Comparison of ENCODE assay signal across 9 cellular contexts in the genomic region with DNA sequence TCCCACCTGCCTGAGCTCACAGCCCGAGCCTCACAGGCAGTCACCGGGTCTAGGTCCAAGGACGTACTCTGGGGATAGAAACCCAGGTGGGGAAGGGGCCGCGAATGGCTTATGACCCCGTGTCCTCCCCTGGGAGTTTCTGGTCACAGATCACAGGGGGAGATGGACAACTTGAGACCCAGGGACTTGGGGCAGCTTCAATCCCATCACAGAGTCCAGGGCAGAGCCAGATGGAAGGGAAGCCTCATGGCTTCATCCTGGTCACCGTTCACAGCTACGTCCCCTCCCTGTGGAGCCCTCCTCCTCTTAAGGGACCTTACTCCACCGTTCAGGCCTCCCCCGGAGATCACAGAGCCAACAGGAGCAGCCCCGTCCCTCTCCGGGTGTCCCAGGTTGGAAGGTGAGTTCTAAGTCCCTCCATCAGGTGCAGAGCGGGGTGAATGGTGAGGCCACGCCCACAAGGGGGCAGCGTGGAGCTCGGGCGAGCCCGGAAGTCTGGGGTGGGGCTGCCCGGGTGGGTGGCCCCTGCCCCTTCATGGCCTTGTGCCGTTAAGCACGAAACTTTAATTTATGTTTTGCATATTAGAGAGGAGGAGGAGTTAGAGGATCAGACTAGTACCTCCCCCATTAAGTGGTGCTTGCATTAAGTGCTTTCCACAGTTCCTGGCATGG. TPM values are rescaled to one million over a fixed set of nuclear protein-coding genes. Genes with fewer than 3 reads are reported as not detected.
DNase-seq lines count a peak whose midpoint lies in the region; ATAC-seq and TF ChIP-seq lines count a peak whose summit lies in the region.
"Not testable (repeated sequence)": the region's sequence is repeated elsewhere in the genome, so short reads cannot be mapped to it uniquely, and the experiment has no call there.
"Had no signal": no experiment of that assay in that cellular context is flagged by ENCODE, and none has a peak within 500 bp of the region (broad histone marks: within the 10 kb centered on the region; RNA-seq: fewer than 3 reads in every experiment).

No MANE protein-coding gene starts in this region.

- TF ChIP-seq CTCF in mucosa of descending colon (IDR thresholded peaks at IDR 0.05), result not testable (repeated sequence)

- not testable (repeated sequence) for H3K4me1 ChIP-seq in mucosa of descending colon (ENCODE audit: low read depth)

- DNase-seq in T-helper 2 cell, result peak in 4 of 5 experiments; percentile 46 to 64 (median 56)
- DNase-seq in activated T-cell treated with anti-CD3 and anti-CD28 coated beads for 1 hour (ENCODE audit: low read depth), result peak; percentile 64
- DNase-seq in central memory CD4-positive, alpha-beta T cell, result peak; percentile 65
- DNase-seq in mucosa of descending colon, result peak; percentile 59 to 72 (median 60)
- peak; percentile 36 to 53 (median 40) for DNase-seq in stimulated activated CD4-positive, alpha-beta T cell treated with anti-CD3 and anti-CD28 coated beads, TNF-alpha, amount 100 ng/mL, for 4 hours (ENCODE audit: low read depth in 3 of 3)

- not testable (repeated sequence) for H3K4me3 ChIP-seq in mucosa of descending colon

- ATAC-seq in GM18498 (IDR thresholded peaks at IDR 0.05; ENCODE audit: unreplicated experiment), result peak; percentile 68
- ATAC-seq in HG02970 (IDR thresholded peaks at IDR 0.05; ENCODE audit: low FRiP score, unreplicated experiment), result peak; percentile 76
- peak; percentile 87 for ATAC-seq in mucosa of descending colon

- H3K9me3 ChIP-seq in mucosa of descending colon, result not testable (repeated sequence)

- intact Hi-C loops in mucosa of descending colon (cut with DNase I, micrococcal nuclease), result not testable (repeated sequence)

- H3K36me3 ChIP-seq in mucosa of descending colon (ENCODE audit: low read depth), result not testable (repeated sequence)

RNA-seq across cellular contexts. Expression of a gene that starts 5.4 kb away (rescaled TPM):
- total RNA-seq in mucosa of descending colon, result 10 to 100 TPM in 2 of 3 donors, 1 to 10 TPM in 1; 5.4 to 26.7 (median 17.1) TPM
- total RNA-seq: GM23248, lung microvascular endothelial cell had no signal

RNA-seq across cellular contexts. Expression of a gene that starts 20.3 kb away (rescaled TPM):
- not detected for total RNA-seq in mucosa of descending colon
- total RNA-seq: GM23248, lung microvascular endothelial cell had no signal

RNA-seq across cellular contexts. Expression of a gene that starts 46.3 kb away (rescaled TPM):
- 1 to 10 TPM in 2 of 3 donors, under 1 TPM in 1; 0.72 to 4.7 (median 1.8) TPM for total RNA-seq in mucosa of descending colon
- total RNA-seq: GM23248, lung microvascular endothelial cell had no signal

RNA-seq across cellular contexts. Expression of a gene that starts 56.0 kb away (rescaled TPM):
- 1 to 10 TPM in 2 of 3 donors, under 1 TPM in 1; 0.55 to 8.7 (median 1.3) TPM for total RNA-seq in mucosa of descending colon
- total RNA-seq: GM23248, lung microvascular endothelial cell had no signal
